Comparison of ENCODE assay signal across 25 cellular contexts in the genomic region with DNA sequence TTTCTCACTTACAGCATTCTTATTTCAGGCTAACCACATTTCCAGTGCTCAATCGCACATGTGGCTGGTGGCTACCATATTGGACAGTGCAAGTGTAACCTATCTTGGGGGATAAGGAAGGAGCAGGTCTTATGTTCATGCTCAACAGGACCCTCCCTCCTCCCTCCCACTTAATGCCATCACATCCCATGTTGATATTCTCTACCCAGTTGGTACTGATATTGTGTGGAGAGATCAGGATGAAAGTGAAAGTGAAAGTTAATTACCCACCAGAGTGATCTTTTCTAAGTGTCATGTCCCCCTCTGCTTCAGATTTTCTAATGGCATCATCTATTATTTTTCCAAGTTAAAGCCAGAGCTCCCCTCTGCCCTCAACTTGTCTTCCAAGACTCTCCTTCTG.
DNase-seq lines count a peak whose midpoint lies in the region; ATAC-seq and TF ChIP-seq lines count a peak whose summit lies in the region.
"Had no signal": no experiment of that assay in that cellular context is flagged by ENCODE, and none has a peak within 500 bp of the region (broad histone marks: within the 10 kb centered on the region; RNA-seq: fewer than 3 reads in every experiment).

No MANE protein-coding gene starts in this region.

- no peak overlapping the region for H2AK9ac ChIP-seq in IMR-90 (replicated peaks; ENCODE audit: low read depth, low read length, poor library complexity)

- H3K4me3 Mint-ChIP-seq in activated naive CD8-positive, alpha-beta T cell treated with anti-CD3 and anti-CD28 coated beads, Interleukin-2, amount 10 ng/mL, durations not matched to agents 7 days and 5 days, result peak overlapping the region; percentile 4
- no peak overlapping the region for H3K4me3 Mint-ChIP-seq in activated naive CD8-positive, alpha-beta T cell treated with anti-CD3 and anti-CD28 coated beads, Interleukin-2, amount 50 U/mL, for 24 hours
- H3K4me3 Mint-ChIP-seq: activated B cell treated with CpG ODN at 0.5 μM for 24 hours; activated T-cell treated with anti-CD3 and anti-CD28 coated beads, Interleukin-2, amount 50 U/mL, for 4 hours; brain; neural progenitor cell had no signal

- H3K27ac Mint-ChIP-seq in activated naive CD8-positive, alpha-beta T cell treated with anti-CD3 and anti-CD28 coated beads, Interleukin-2, amount 10 ng/mL, durations not matched to agents 7 days and 5 days, result no peak overlapping the region
- no peak overlapping the region for H3K27ac Mint-ChIP-seq in activated naive CD8-positive, alpha-beta T cell treated with anti-CD3 and anti-CD28 coated beads, Interleukin-2, amount 50 U/mL, for 24 hours
- H3K27ac Mint-ChIP-seq: activated B cell treated with CpG ODN at 0.5 μM for 24 hours, brain, neural progenitor cell had no signal

- no peaks in the 10 kb centered on the region for H3K9me3 ChIP-seq in IMR-90 (ENCODE audit: control insufficient read depth, insufficient read depth, low read length)
- no peaks in the 10 kb centered on the region for H3K9me3 ChIP-seq in skeletal muscle satellite cell (replicated peaks; ENCODE audit: low read length)
- no peaks in the 10 kb centered on the region for H3K9me3 ChIP-seq in colonic mucosa

- POLR2A ChIA-PET in activated naive CD8-positive, alpha-beta T cell treated with anti-CD3 and anti-CD28 coated beads, Interleukin-2, amount 10 ng/mL, durations not matched to agents 7 days and 5 days (lab: Charles Lee), result no interaction called here
- POLR2A ChIA-PET in IMR-90 (lab: Charles Lee; ENCODE audit: unreplicated experiment), result no interaction called here

- H4K20me1 ChIP-seq in IMR-90 (ENCODE audit: insufficient read depth, low read length), result no peaks in the 10 kb centered on the region

- H3K14ac ChIP-seq in IMR-90 (replicated peaks; ENCODE audit: low read depth, low read length), result peak overlapping the region; percentile 27; the same call in 1 of the 2 replicates

- no peaks in the 10 kb centered on the region for H3K36me3 Mint-ChIP-seq in activated naive CD8-positive, alpha-beta T cell treated with anti-CD3 and anti-CD28 coated beads, Interleukin-2, amount 10 ng/mL, durations not matched to agents 7 days and 5 days
- no peaks in the 10 kb centered on the region for H3K36me3 Mint-ChIP-seq in activated naive CD8-positive, alpha-beta T cell treated with anti-CD3 and anti-CD28 coated beads, Interleukin-2, amount 50 U/mL, for 24 hours (ENCODE audit: low read depth)
- H3K36me3 Mint-ChIP-seq: brain, neural progenitor cell had no signal

- dilution Hi-C loops in IMR-90 (cut with HindIII; ENCODE audit: low sequenced_read_pairs, unreplicated experiment), result no loop called here

- H3K27ac ChIP-seq in IMR-90 (ENCODE audit: insufficient read depth, low read length), result no peak overlapping the region
- no peak overlapping the region for H3K27ac ChIP-seq in colonic mucosa
- H3K27ac ChIP-seq: epithelial cell of prostate, HL-60, neural progenitor cell had no signal

- peak overlapping the region; percentile 29; the same call in 1 of the 2 replicates for H3K23ac ChIP-seq in IMR-90 (ENCODE audit: low read depth, low read length)

- H2AFZ ChIP-seq in IMR-90 (replicated peaks; ENCODE audit: low read length, poor library complexity), result peak overlapping the region; percentile 4
- H2AFZ ChIP-seq: neural progenitor cell had no signal

- no peak for TF ChIP-seq POLR2A in IMR-90 (IDR thresholded peaks at IDR 0.05; ENCODE audit: low read depth, low read length)

- no TSS peak for BruUV-seq in IMR-90 (replicated peaks; lab: Mats Ljungman, UMichigan)

- no peak for DNase-seq in activated naive CD8-positive, alpha-beta T cell treated with anti-CD3 and anti-CD28 coated beads, Interleukin-2, amount 10 ng/mL, durations not matched to agents 7 days and 5 days
- no peak for DNase-seq in activated naive CD8-positive, alpha-beta T cell treated with anti-CD3 and anti-CD28 coated beads, Interleukin-2, amount 50 U/mL, for 24 hours
- DNase-seq in IMR-90 (no peak), SW480 (ENCODE audit: low spot score) (peak; percentile 17), medulla oblongata (ENCODE audit: extremely low spot score) (no peak), colonic mucosa (no peak)
- DNase-seq: activated B cell treated with CpG ODN at 0.5 μM for 24 hours; activated CD4-positive, alpha-beta T cell treated with anti-CD3 and anti-CD28 coated beads, Interleukin-2, amount 50 U/mL, for 1 hour; activated T-cell treated with anti-CD3 and anti-CD28 coated beads, Interleukin-2, amount 50 U/mL, for 4 hours; effector CD4-positive, alpha-beta T cell; head of caudate nucleus; NCI-H1436; NCI-H2081 treated with DMSO at 0.1 percent for 48 hours; NCI-H748 treated with DMSO at 0.1 percent for 48 hours; posterior cingulate gyrus; right cardiac atrium; stimulated activated CD4-positive, alpha-beta T cell treated with anti-CD3 and anti-CD28 coated beads, Interleukin-2, amount 100 ng/mL, for 48 hours; trophoblast cell had no signal

- no peaks in the 10 kb centered on the region; a peak in 1 of 4 replicates for H3K79me1 ChIP-seq in IMR-90 (ENCODE audit: low read depth in 1 of 2, low read length in 2 of 2)

- peak overlapping the region; percentile 50; the same call in 1 of the 2 replicates for H3K4me2 ChIP-seq in IMR-90 (ENCODE audit: low read depth, low read length)
- H3K4me2 ChIP-seq in skeletal muscle satellite cell (ENCODE audit: low read length), result no peak overlapping the region
- H3K4me2 ChIP-seq: neural progenitor cell had no signal

- no peak for ATAC-seq in activated naive CD8-positive, alpha-beta T cell treated with anti-CD3 and anti-CD28 coated beads, Interleukin-2, amount 10 ng/mL, durations not matched to agents 7 days and 5 days (ENCODE audit: low read depth)
- no peak for ATAC-seq in activated naive CD8-positive, alpha-beta T cell treated with anti-CD3 and anti-CD28 coated beads, Interleukin-2, amount 50 U/mL, for 24 hours
- ATAC-seq in IMR-90 (ENCODE audit: low read depth), result no peak
- no peak for ATAC-seq in HG03025 (IDR thresholded peaks at IDR 0.05; ENCODE audit: low FRiP score, unreplicated experiment)
- ATAC-seq: activated T-cell treated with anti-CD3 and anti-CD28 coated beads, Interleukin-2, amount 50 U/mL, for 4 hours; right cardiac atrium; Right ventricle myocardium inferior had no signal

- no peaks in the 10 kb centered on the region for H3K27me3 Mint-ChIP-seq in activated naive CD8-positive, alpha-beta T cell treated with anti-CD3 and anti-CD28 coated beads, Interleukin-2, amount 10 ng/mL, durations not matched to agents 7 days and 5 days
- no peaks in the 10 kb centered on the region for H3K27me3 Mint-ChIP-seq in activated naive CD8-positive, alpha-beta T cell treated with anti-CD3 and anti-CD28 coated beads, Interleukin-2, amount 50 U/mL, for 24 hours
- H3K27me3 Mint-ChIP-seq: activated B cell treated with CpG ODN at 0.5 μM for 24 hours, brain had no signal

- TF ChIP-seq CTCF in IMR-90 (conservative IDR thresholded peaks at IDR 0.05; ENCODE audit: low read depth, low read length) (no peak), colonic mucosa (IDR thresholded peaks at IDR 0.05) (no peak)

- peak overlapping the region; percentile 41; the same call in 1 of the 2 replicates for H3K4ac ChIP-seq in IMR-90 (ENCODE audit: low read depth, low read length)

- H4K5ac ChIP-seq in IMR-90 (ENCODE audit: low read depth, low read length), result peak overlapping the region; percentile 64; the same call in 1 of the 2 replicates

- H2BK15ac ChIP-seq in IMR-90 (ENCODE audit: low read depth, low read length), result peak overlapping the region; percentile 3

- no peaks in the 10 kb centered on the region for H3K9me1 ChIP-seq in IMR-90 (ENCODE audit: insufficient read depth, low read length)

- no peak overlapping the region for H3K9ac ChIP-seq in IMR-90 (ENCODE audit: low read depth, low read length)
- H3K9ac ChIP-seq in skeletal muscle satellite cell (ENCODE audit: low read depth, low read length), result no peak overlapping the region
- H3K9ac ChIP-seq in colonic mucosa (ENCODE audit: low read depth in 2 of 2, low read length in 2 of 2), result no peak overlapping the region
- H3K9ac ChIP-seq: neural progenitor cell had no signal

- peak overlapping the region; percentile 18; the same call in 1 of the 2 replicates for H2AK5ac ChIP-seq in IMR-90 (ENCODE audit: low read depth, low read length)

- no peak for TF ChIP-seq RAD21 in IMR-90 (IDR thresholded peaks at IDR 0.05; ENCODE audit: low read length)

- WGBS in IMR-90 (ENCODE audit: extremely low coverage in 2 of 2, insufficient read length in 1 of 2), 2 experiments, result no CpG with 5 or more reads among the region's 1 CpG

- H2BK120ac ChIP-seq in IMR-90 (ENCODE audit: low read depth, low read length), result peak overlapping the region; percentile 20

- no peak overlapping the region for H2BK5ac ChIP-seq in IMR-90 (ENCODE audit: low read depth, low read length, poor library complexity, severe bottlenecking)

- CTCF ChIA-PET in IMR-90 (lab: Yijun Ruan, JAX), result no interaction called here

- peak overlapping the region; percentile 65; the same call in 1 of the 2 replicates for H2BK20ac ChIP-seq in IMR-90 (ENCODE audit: low read depth, low read length)

- peaks cover 4% of the 10 kb centered on the region for H3K4me1 Mint-ChIP-seq in activated naive CD8-positive, alpha-beta T cell treated with anti-CD3 and anti-CD28 coated beads, Interleukin-2, amount 10 ng/mL, durations not matched to agents 7 days and 5 days
- peaks cover 6% of the 10 kb centered on the region for H3K4me1 Mint-ChIP-seq in activated naive CD8-positive, alpha-beta T cell treated with anti-CD3 and anti-CD28 coated beads, Interleukin-2, amount 50 U/mL, for 24 hours
- H3K4me1 Mint-ChIP-seq: activated B cell treated with CpG ODN at 0.5 μM for 24 hours, brain had no signal

- no peak overlapping the region for H3K56ac ChIP-seq in IMR-90 (ENCODE audit: extremely low read depth, insufficient read depth, low read length)

- H3K4me3 ChIP-seq in IMR-90 (ENCODE audit: insufficient read depth, low read depth, low read length) (no peak overlapping the region), skeletal muscle satellite cell (ENCODE audit: low read length) (peak overlapping the region; percentile 30), colonic mucosa (no peak overlapping the region)
- H3K4me3 ChIP-seq: neural progenitor cell had no signal

- H3K27me3 ChIP-seq in IMR-90 (ENCODE audit: control insufficient read depth, insufficient read depth, low read length) (no peaks in the 10 kb centered on the region), skeletal muscle satellite cell (ENCODE audit: control insufficient read depth, insufficient read depth, low read length) (no peaks in the 10 kb centered on the region), colonic mucosa (no peaks in the 10 kb centered on the region)
- H3K27me3 ChIP-seq: neural progenitor cell had no signal

- peak overlapping the region; percentile 7; the same call in 1 of the 2 replicates for H4K91ac ChIP-seq in IMR-90 (ENCODE audit: insufficient read depth, low read depth, low read length)

- H3K18ac ChIP-seq in IMR-90 (ENCODE audit: low read depth, low read length), result peak overlapping the region; percentile 37; the same call in 1 of the 2 replicates

- H3K36me3 ChIP-seq in IMR-90 (ENCODE audit: control insufficient read depth, insufficient read depth, low read length) (no peaks in the 10 kb centered on the region), skeletal muscle satellite cell (ENCODE audit: insufficient read depth, low read length) (no peaks in the 10 kb centered on the region), colonic mucosa (no peaks in the 10 kb centered on the region)
- H3K36me3 ChIP-seq: neural progenitor cell had no signal

- H3K4me1 ChIP-seq in IMR-90 (ENCODE audit: control insufficient read depth, insufficient read depth, low read length), result no peaks in the 10 kb centered on the region
- peaks cover 17% of the 10 kb centered on the region for H3K4me1 ChIP-seq in skeletal muscle satellite cell (ENCODE audit: control insufficient read depth, insufficient read depth, low read length)
- H3K4me1 ChIP-seq in colonic mucosa, result no peaks in the 10 kb centered on the region
- H3K4me1 ChIP-seq: neural progenitor cell had no signal

- peaks cover 7% of the 10 kb centered on the region for H3K9me3 Mint-ChIP-seq in activated naive CD8-positive, alpha-beta T cell treated with anti-CD3 and anti-CD28 coated beads, Interleukin-2, amount 10 ng/mL, durations not matched to agents 7 days and 5 days
- peaks cover 17% of the 10 kb centered on the region for H3K9me3 Mint-ChIP-seq in activated naive CD8-positive, alpha-beta T cell treated with anti-CD3 and anti-CD28 coated beads, Interleukin-2, amount 50 U/mL, for 24 hours
- H3K9me3 Mint-ChIP-seq: activated B cell treated with CpG ODN at 0.5 μM for 24 hours, neural progenitor cell had no signal

- in situ Hi-C loops in IMR-90 (cut with MboI; ENCODE audit: low sequenced_read_pairs), result no loop called here

- intact Hi-C loops in IMR-90 (cut with micrococcal nuclease) (no loop called here), colonic mucosa (cut with DNase I) (no loop called here)

- peak overlapping the region; percentile 10 to 71; a peak in 3 of 4 replicates for H4K8ac ChIP-seq in IMR-90 (ENCODE audit: low read depth in 2 of 2, low read length in 2 of 2)
